Comparison of ENCODE assay signal across 35 cellular contexts in genomic region chr2:127361929-127362328, GRCh38. TPM values are rescaled to one million over a fixed set of nuclear protein-coding genes. Genes with fewer than 3 reads are reported as not detected.
DNase-seq lines count a peak whose midpoint lies in the region; ATAC-seq and TF ChIP-seq lines count a peak whose summit lies in the region.
"Had no signal": no experiment of that assay in that cellular context is flagged by ENCODE, and none has a peak within 500 bp of the region (broad histone marks: within the 10 kb centered on the region; RNA-seq: fewer than 3 reads in every experiment).

No MANE protein-coding gene starts in this region.

- H4K20me1 ChIP-seq in fibroblast of lung (ENCODE audit: control insufficient read depth, extremely low read depth, insufficient read depth, low read length), result peaks cover 6% of the 10 kb centered on the region

- POLR2A ChIA-PET in CD8-positive, alpha-beta T cell (lab: Charles Lee), result interaction anchor here (1.0 kb wide), 1 partner anchor 26 kb away, joined by 3 read pairs; the partner anchor contains the start of gene MAP3K2

- H3K4me1 Mint-ChIP-seq in Calu3 (ENCODE audit: low read depth, unreplicated experiment) (peaks cover 41% of the 10 kb centered on the region), nephron progenitor cell (peaks cover 22% of the 10 kb centered on the region)
- peaks cover 85% of the 10 kb centered on the region for H3K4me1 Mint-ChIP-seq in CD8-positive, alpha-beta T cell (ENCODE audit: low read depth)
- peaks cover 82% of the 10 kb centered on the region for H3K4me1 Mint-ChIP-seq in activated T-cell treated with anti-CD3 and anti-CD28 coated beads, Interleukin-2, amount 50 U/mL, for 24 hours (ENCODE audit: low read depth)

- H3K9me3 ChIP-seq in fibroblast of lung (ENCODE audit: control insufficient read depth, insufficient read depth, low read depth, low read length), result no peaks in the 10 kb centered on the region
- H3K9me3 ChIP-seq in CD8-positive, alpha-beta T cell (ENCODE audit: low read length), result no peaks in the 10 kb centered on the region
- H3K9me3 ChIP-seq: colonic mucosa, left lung, vagina had no signal

- H3K36me3 Mint-ChIP-seq in Calu3 (ENCODE audit: insufficient read depth, unreplicated experiment), result peaks cover 10% of the 10 kb centered on the region
- peaks cover 7% of the 10 kb centered on the region for H3K36me3 Mint-ChIP-seq in nephron progenitor cell (ENCODE audit: low read depth)
- H3K36me3 Mint-ChIP-seq in CD8-positive, alpha-beta T cell, result peaks cover 2% of the 10 kb centered on the region
- H3K36me3 Mint-ChIP-seq in activated T-cell treated with anti-CD3 and anti-CD28 coated beads, Interleukin-2, amount 50 U/mL, for 24 hours (ENCODE audit: low read depth), result no peaks in the 10 kb centered on the region
- H3K36me3 Mint-ChIP-seq: CD4-positive, alpha-beta memory T cell; naive B cell had no signal

- H3K36me3 ChIP-seq in fibroblast of lung (ENCODE audit: control insufficient read depth, insufficient read depth, low read length), result no peaks in the 10 kb centered on the region
- no peaks in the 10 kb centered on the region for H3K36me3 ChIP-seq in CD8-positive, alpha-beta T cell (ENCODE audit: insufficient read depth, low read length)
- H3K36me3 ChIP-seq: colonic mucosa, left lung, vagina, WERI-Rb-1 had no signal

- H3K4me3 Mint-ChIP-seq in Calu3 (ENCODE audit: low read depth, unreplicated experiment) (peak overlapping the region; percentile 61), nephron progenitor cell (no peak overlapping the region)
- H3K4me3 Mint-ChIP-seq in CD8-positive, alpha-beta T cell, result no peak overlapping the region
- H3K4me3 Mint-ChIP-seq in activated T-cell treated with anti-CD3 and anti-CD28 coated beads, Interleukin-2, amount 50 U/mL, for 24 hours, result no peak overlapping the region
- H3K4me3 Mint-ChIP-seq: activated CD4-positive, alpha-beta T cell treated with anti-CD3 and anti-CD28 coated beads, Interleukin-2, amount 10 ng/mL, durations not matched to agents 24 days and 14 days; CD4-positive, alpha-beta memory T cell; H9; naive B cell; stimulated activated naive CD8-positive, alpha-beta T cell treated with anti-CD3 and anti-CD28 coated beads, Interleukin-15, Interleukin-2, amounts not matched to agents 100 ng/mL and 50 ng/mL, for 24 hours had no signal

- DNase-seq in Calu3 (no peak), NCI-H69 (lab: John Stamatoyannopoulos, UW) (peak; percentile 68), fibroblast of lung (ENCODE audit: low read depth in 2 of 2) (peak; percentile 19 to 38), nephron progenitor cell (no peak), left lobe of liver (ENCODE audit: low spot score) (no peak), NCI-H146 treated with DMSO at 0.1 percent for 48 hours (lab: John Stamatoyannopoulos, UW; ENCODE audit: unreplicated experiment) (no peak)
- DNase-seq in CD8-positive, alpha-beta T cell, result no peak
- DNase-seq in activated T-cell treated with anti-CD3 and anti-CD28 coated beads, Interleukin-2, amount 50 U/mL, for 24 hours, result no peak
- DNase-seq: activated CD4-positive, alpha-beta T cell treated with anti-CD3 and anti-CD28 coated beads, Interleukin-2, amount 10 ng/mL, durations not matched to agents 24 days and 14 days; activated naive CD4-positive, alpha-beta T cell treated with Interleukin-2 at 50 U/mL for 16 hours; activated T-cell treated with anti-CD3 and anti-CD28 coated beads, Interleukin-2, amount 50 U/mL, for 48 hours; amygdala; CD4-positive, alpha-beta memory T cell; colonic mucosa; DMS 273 treated with DMSO at 0.1 percent for 48 hours; effector CD8-positive, alpha-beta T cell; EL; H9; left lung; mesendoderm; MM.1S; naive B cell; NCI-H2029 treated with DMSO at 0.1 percent for 48 hours; NCI-H345; OCI-M1; WERI-Rb-1 had no signal

- H3K27me3 Mint-ChIP-seq in Calu3 (ENCODE audit: unreplicated experiment) (no peaks in the 10 kb centered on the region), nephron progenitor cell (ENCODE audit: low read depth, poor library complexity) (peaks cover 2% of the 10 kb centered on the region)
- H3K27me3 Mint-ChIP-seq in CD8-positive, alpha-beta T cell (ENCODE audit: low read depth), result no peaks in the 10 kb centered on the region
- no peaks in the 10 kb centered on the region for H3K27me3 Mint-ChIP-seq in activated T-cell treated with anti-CD3 and anti-CD28 coated beads, Interleukin-2, amount 50 U/mL, for 24 hours
- H3K27me3 Mint-ChIP-seq: activated CD4-positive, alpha-beta T cell treated with anti-CD3 and anti-CD28 coated beads, Interleukin-2, amount 10 ng/mL, durations not matched to agents 24 days and 14 days; CD4-positive, alpha-beta memory T cell; naive B cell; stimulated activated naive CD8-positive, alpha-beta T cell treated with anti-CD3 and anti-CD28 coated beads, Interleukin-15, Interleukin-2, amounts not matched to agents 100 ng/mL and 50 ng/mL, for 24 hours had no signal

- no peak overlapping the region for H2AFZ ChIP-seq in fibroblast of lung (ENCODE audit: low read length)

- CTCF ChIA-PET in Calu3 (lab: Charles Lee), result interaction anchor here (0.6 to 1.0 kb wide), 3 partner anchors 12 to 52 kb away, joined by 3 to 5 read pairs (median 4); no protein-coding TSS in a partner anchor
- CTCF ChIA-PET in CD8-positive, alpha-beta T cell (lab: Charles Lee), result no interaction called here

- BruUV-seq in Calu3 (replicated peaks; lab: Mats Ljungman, UMichigan), result no TSS peak

- no peak for TF ChIP-seq CTCF in Calu3 (IDR thresholded peaks at IDR 0.05; ENCODE audit: unreplicated experiment)
- no peak for TF ChIP-seq CTCF in fibroblast of lung (conservative IDR thresholded peaks at IDR 0.05 in 1 of 2, IDR thresholded peaks at IDR 0.05 in 1 of 2; ENCODE audit: low read depth in 1 of 2, low read length in 2 of 2)
- no peak for TF ChIP-seq CTCF in nephron progenitor cell (IDR thresholded peaks at IDR 0.05)
- no peak for TF ChIP-seq CTCF in CD8-positive, alpha-beta T cell (IDR thresholded peaks at IDR 0.05)

- H3K27ac Mint-ChIP-seq in Calu3 (ENCODE audit: unreplicated experiment) (peak overlapping the region; percentile 34), nephron progenitor cell (peak overlapping the region; percentile 7)
- no peak overlapping the region for H3K27ac Mint-ChIP-seq in CD8-positive, alpha-beta T cell
- no peak overlapping the region for H3K27ac Mint-ChIP-seq in activated T-cell treated with anti-CD3 and anti-CD28 coated beads, Interleukin-2, amount 50 U/mL, for 24 hours
- H3K27ac Mint-ChIP-seq: activated CD4-positive, alpha-beta T cell treated with anti-CD3 and anti-CD28 coated beads, Interleukin-2, amount 10 ng/mL, durations not matched to agents 24 days and 14 days; H9; stimulated activated naive CD8-positive, alpha-beta T cell treated with anti-CD3 and anti-CD28 coated beads, Interleukin-15, Interleukin-2, amounts not matched to agents 100 ng/mL and 50 ng/mL, for 24 hours had no signal

- H3K4me3 ChIP-seq in fibroblast of lung (replicated peaks in 1 of 4; ENCODE audit: control extremely low read depth in 1 of 4, insufficient read depth in 1 of 4, low read depth in 3 of 4, low read length in 4 of 4), result no peak overlapping the region
- no peak overlapping the region for H3K4me3 ChIP-seq in CD8-positive, alpha-beta T cell (ENCODE audit: low read depth, low read length)
- H3K4me3 ChIP-seq: colonic mucosa, left lung, skin epidermis, vagina had no signal

- ATAC-seq in CD8-positive, alpha-beta T cell, result no peak
- no peak for ATAC-seq in left lobe of liver
- ATAC-seq: left lung, Right ventricle myocardium inferior had no signal

- intact Hi-C loops in Calu3 (cut with micrococcal nuclease; ENCODE audit: unreplicated experiment), result loop anchor here (5.0 kb wide), 1 partner anchor 115 kb away; no protein-coding TSS in a partner anchor
- intact Hi-C loops in CD8-positive, alpha-beta T cell (cut with DNase I, micrococcal nuclease), result no loop called here

- no peak overlapping the region for H3K9ac ChIP-seq in fibroblast of lung (ENCODE audit: insufficient read depth, low read length)
- H3K9ac ChIP-seq: KMS-11 had no signal

- H3K27me3 ChIP-seq in fibroblast of lung (ENCODE audit: control insufficient read depth, insufficient read depth, low read length), result no peaks in the 10 kb centered on the region
- H3K27me3 ChIP-seq in CD8-positive, alpha-beta T cell (ENCODE audit: insufficient read depth, low read length), result no peaks in the 10 kb centered on the region
- H3K27me3 ChIP-seq: colonic mucosa, left lung, vagina had no signal

- H3K9me3 Mint-ChIP-seq in Calu3 (ENCODE audit: low read depth, unreplicated experiment) (no peaks in the 10 kb centered on the region), nephron progenitor cell (peaks cover 12% of the 10 kb centered on the region)
- H3K9me3 Mint-ChIP-seq in CD8-positive, alpha-beta T cell, result no peaks in the 10 kb centered on the region
- peaks cover 2% of the 10 kb centered on the region for H3K9me3 Mint-ChIP-seq in activated T-cell treated with anti-CD3 and anti-CD28 coated beads, Interleukin-2, amount 50 U/mL, for 24 hours
- H3K9me3 Mint-ChIP-seq: activated CD4-positive, alpha-beta T cell treated with anti-CD3 and anti-CD28 coated beads, Interleukin-2, amount 10 ng/mL, durations not matched to agents 24 days and 14 days; CD4-positive, alpha-beta memory T cell; H9; stimulated activated naive CD8-positive, alpha-beta T cell treated with anti-CD3 and anti-CD28 coated beads, Interleukin-15, Interleukin-2, amounts not matched to agents 100 ng/mL and 50 ng/mL, for 24 hours had no signal

- H3K4me1 ChIP-seq in fibroblast of lung (ENCODE audit: control insufficient read depth, extremely low read depth, insufficient read depth, low read length), result no peaks in the 10 kb centered on the region
- peaks cover 25% of the 10 kb centered on the region for H3K4me1 ChIP-seq in CD8-positive, alpha-beta T cell (ENCODE audit: insufficient read depth, low read length)

- H3K27ac ChIP-seq in fibroblast of lung (ENCODE audit: insufficient read depth, low read length), result no peak overlapping the region
- H3K27ac ChIP-seq in CD8-positive, alpha-beta T cell (ENCODE audit: low read depth, low read length), result no peak overlapping the region
- H3K27ac ChIP-seq: colonic mucosa, epithelial cell of prostate, KMS-11, left lung, skin epidermis, vagina, WERI-Rb-1 had no signal

- H3K79me2 ChIP-seq in fibroblast of lung (ENCODE audit: control insufficient read depth, insufficient read depth, low read length), result peaks cover 29% of the 10 kb centered on the region

- no peak overlapping the region for H3K4me2 ChIP-seq in fibroblast of lung (ENCODE audit: extremely low read depth, insufficient read depth, low read length)
- H3K4me2 ChIP-seq: KMS-11 had no signal

RNA-seq across cellular contexts. Expression of gene MAP3K2, which starts 25.8 kb away (rescaled TPM):
- total RNA-seq in Calu3 (2022) (60.4 and 60.9 TPM in 2 replicates), fibroblast of lung (30.1 and 32.6 TPM in 2 replicates), left lobe of liver (48.9 TPM)
- polyA plus RNA-seq in fibroblast of lung, result 9.7 and 15.6 TPM in 2 replicates
- 8.4 and 14.9 TPM in 2 replicates for polyA plus RNA-seq in fibroblast of lung (2012)
- polyA minus RNA-seq in fibroblast of lung (ENCODE audit: low replicate concordance), result 4.7 and 5.3 TPM in 2 replicates
- total RNA-seq in CD8-positive, alpha-beta T cell, result 100 to 1,000 TPM; 126 to 137 TPM

RNA-seq across cellular contexts. Expression of gene PROC, which starts 56.3 kb away (rescaled TPM):
- 0.59 TPM in 1 of 2 replicates, not detected in the other for total RNA-seq in Calu3 (2022)
- not detected in 2 replicates for total RNA-seq in fibroblast of lung
- not detected in 2 replicates for polyA plus RNA-seq in fibroblast of lung
- polyA plus RNA-seq in fibroblast of lung (2012), result not detected in 2 replicates
- polyA minus RNA-seq in fibroblast of lung (ENCODE audit: low replicate concordance), result not detected in 2 replicates
- under 1 TPM in 1 of 2 experiments, not detected in 1; 0.33 TPM for total RNA-seq in CD8-positive, alpha-beta T cell
- 479 TPM for total RNA-seq in left lobe of liver
- total RNA-seq: A673; bronchial epithelial cell; CD4-positive, alpha-beta memory T cell; fibroblast of villous mesenchyme; Right ventricle myocardium inferior; vagina had no signal
- polyA plus RNA-seq: CD4-positive, alpha-beta memory T cell had no signal

Comparison
In these comparisons a context has a peak if more than half of its experiments do, and no peak if none do; other contexts are left out.
1. DNase-seq: peak in NCI-H69 (single experiment) and fibroblast of lung (2 of 2); none in Calu3 (single experiment), nephron progenitor cell (single experiment), CD8-positive, alpha-beta T cell (0 of 7), left lobe of liver (single experiment), NCI-H146 treated with DMSO at 0.1 percent for 48 hours (single experiment) and activated T-cell treated with anti-CD3 and anti-CD28 coated beads, Interleukin-2, amount 50 U/mL, for 24 hours (single experiment).
2. H3K27ac Mint-ChIP-seq: peak in Calu3 (single experiment) and nephron progenitor cell (single experiment); none in CD8-positive, alpha-beta T cell (single experiment) and activated T-cell treated with anti-CD3 and anti-CD28 coated beads, Interleukin-2, amount 50 U/mL, for 24 hours (single experiment).
3. RNA of gene PROC, which starts 56.3 kb away (total RNA-seq): 479 TPM in left lobe of liver (single experiment); 0.59 TPM in Calu3, 0.33 TPM in CD8-positive, alpha-beta T cell and not detected in fibroblast of lung; every median in the first group is over 100 times any median in the second.